Comparison of ENCODE assay signal across 8 cellular contexts in genomic region chr10:100267237-100268104, GRCh38. TPM values are rescaled to one million over a fixed set of nuclear protein-coding genes. Genes with fewer than 3 reads are reported as not detected.
DNase-seq lines count a peak whose midpoint lies in the region; ATAC-seq and TF ChIP-seq lines count a peak whose summit lies in the region.

Gene CWF19L1, minus strand, starts transcription at chr10:100267638. Its CDS starts 45 bp downstream, at chr10:100267593.

- peak; percentile 61 for DNase-seq in GDM1 (lab: John Stamatoyannopoulos, UW)
- peak; percentile 38 for DNase-seq in NCI-H1417 treated with DMSO at 0.1 percent for 48 hours (lab: John Stamatoyannopoulos, UW)
- DNase-seq in amniotic epithelial cell (ENCODE audit: low read depth): peak; percentile 89
- DNase-seq in left cardiac atrium: peak; percentile 89
- peak; percentile 95 for DNase-seq in posterior vena cava (ENCODE audit: low spot score)
- DNase-seq in upper lobe of left lung: peak; percentile 84

- peak within 1 kb of the TSS; percentile 90 to 92 (median 91) for H3K27ac ChIP-seq in upper lobe of left lung

- peak within 1 kb of the TSS; percentile 98 to 99 (median 99) for H3K4me3 ChIP-seq in upper lobe of left lung

- WGBS in upper lobe of left lung, 2 donors: 3 to 8% methylated on average over 40 to 48 of the region's 49 CpGs

- TF ChIP-seq CTCF in upper lobe of left lung (IDR thresholded peaks at IDR 0.05): peak in 1 of 6 experiments; percentile 28

- intact Hi-C loops in left cardiac atrium (cut with DNase I) (no loop called here), posterior vena cava (cut with DNase I) (no loop called here)

- H3K27me3 Mint-ChIP-seq in T-helper 1 cell treated with Interleukin-12 subunit alpha and Interleukin-12 subunit beta and Interleukin-4 antibody, amounts not matched to agents 30 μg/mL and 1 μg/mL, for 36 hours (ENCODE audit: low read depth): no peaks in the 10 kb centered on the region

- H3K36me3 ChIP-seq in upper lobe of left lung: no peaks in the 10 kb centered on the region

- no peaks in the 10 kb centered on the region for H3K9me3 ChIP-seq in upper lobe of left lung

- no peaks in the 10 kb centered on the region for H3K9me3 Mint-ChIP-seq in T-helper 1 cell treated with Interleukin-12 subunit alpha and Interleukin-12 subunit beta and Interleukin-4 antibody, amounts not matched to agents 30 μg/mL and 1 μg/mL, for 36 hours

- peak within 1 kb of the TSS; percentile 100 for H3K27ac Mint-ChIP-seq in T-helper 1 cell treated with Interleukin-12 subunit alpha and Interleukin-12 subunit beta and Interleukin-4 antibody, amounts not matched to agents 30 μg/mL and 1 μg/mL, for 36 hours

- H3K27me3 ChIP-seq in upper lobe of left lung: no peaks in the 10 kb centered on the region

- H3K4me1 ChIP-seq in upper lobe of left lung: peaks cover 18 to 35% (median 20%) of the 10 kb centered on the region in 4 donors

- peak within 1 kb of the TSS; percentile 100 for H3K4me3 Mint-ChIP-seq in T-helper 1 cell treated with Interleukin-12 subunit alpha and Interleukin-12 subunit beta and Interleukin-4 antibody, amounts not matched to agents 30 μg/mL and 1 μg/mL, for 36 hours

- TF ChIP-seq EP300 in upper lobe of left lung (IDR thresholded peaks at IDR 0.05): peak in 1 of 4 donors; percentile 39

- TF ChIP-seq POLR2A in upper lobe of left lung (IDR thresholded peaks at IDR 0.05): peak in 3 of 4 donors; percentile 16 to 69 (median 68)

- H3K4me1 Mint-ChIP-seq in T-helper 1 cell treated with Interleukin-12 subunit alpha and Interleukin-12 subunit beta and Interleukin-4 antibody, amounts not matched to agents 30 μg/mL and 1 μg/mL, for 36 hours (ENCODE audit: low read depth): peaks cover 15% of the 10 kb centered on the region

- H3K36me3 Mint-ChIP-seq in T-helper 1 cell treated with Interleukin-12 subunit alpha and Interleukin-12 subunit beta and Interleukin-4 antibody, amounts not matched to agents 30 μg/mL and 1 μg/mL, for 36 hours (ENCODE audit: low read depth): peaks cover 4% of the 10 kb centered on the region

- ATAC-seq in HG02571 (IDR thresholded peaks at IDR 0.05; ENCODE audit: unreplicated experiment): peak; percentile 77
- ATAC-seq in left cardiac atrium: peak; percentile 96
- peak; percentile 94 to 97 for ATAC-seq in upper lobe of left lung (ENCODE audit: low FRiP score in 2 of 2)

RNA-seq across cellular contexts. Expression of gene CWF19L1, which starts in this region (rescaled TPM):
- total RNA-seq in left cardiac atrium (10 to 100 TPM; 12.8 to 14.2 TPM), posterior vena cava (10 to 100 TPM; 13.0 to 18.9 TPM), upper lobe of left lung (10 to 100 TPM; 15.2 to 46.1 (median 23.3) TPM)

Comparison
In these comparisons a context has a peak if more than half of its experiments do, and no peak if none do; other contexts are left out.
1. Peak in every context shown above with its lines: DNase-seq, ATAC-seq, H3K4me3 ChIP-seq and H3K27ac ChIP-seq.
2. DNase-seq: peak in every context shown above with its lines; median percentile 95 in posterior vena cava; 89 in amniotic epithelial cell; 89 in left cardiac atrium; 84 in upper lobe of left lung; 61 in GDM1; 38 in NCI-H1417 treated with DMSO at 0.1 percent for 48 hours.